15 cellular contexts compared by ENCODE assay signal in the genomic region with DNA sequence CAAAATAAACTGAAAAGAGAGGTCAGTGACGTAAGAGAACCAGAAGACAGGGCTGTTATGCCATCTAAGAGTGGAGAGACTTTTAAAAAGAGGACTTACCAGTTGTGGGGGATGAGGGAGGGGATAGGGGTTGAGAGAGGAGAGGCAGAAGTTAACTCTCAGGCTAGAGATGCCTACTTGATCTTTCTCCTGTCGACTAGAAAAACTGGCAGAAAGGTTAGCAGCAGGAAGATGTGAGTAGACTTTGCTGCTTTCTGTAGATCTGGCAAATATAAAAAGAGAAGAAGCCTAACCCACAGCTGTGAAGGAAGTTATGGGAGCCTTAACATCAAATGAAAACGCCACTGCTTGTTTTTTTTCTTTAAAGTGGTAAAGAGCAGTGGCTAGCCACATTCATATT. TPM values are rescaled to one million over a fixed set of nuclear protein-coding genes. Genes with fewer than 3 reads are reported as not detected.
DNase-seq lines count a peak whose midpoint lies in the region; ATAC-seq and TF ChIP-seq lines count a peak whose summit lies in the region.
"Had no signal": no experiment of that assay in that cellular context is flagged by ENCODE, and none has a peak within 500 bp of the region (broad histone marks: within the 10 kb centered on the region; RNA-seq: fewer than 3 reads in every experiment).

No MANE protein-coding gene starts in this region.

- peak overlapping the region; percentile 39 for H3K4me3 Mint-ChIP-seq in activated T-cell treated with anti-CD3 and anti-CD28 coated beads, Interleukin-2, amount 50 U/mL, for 4 hours
- H3K4me3 Mint-ChIP-seq in activated CD4-positive, alpha-beta memory T cell treated with anti-CD3 and anti-CD28 coated beads for 36 hours: peak overlapping the region; percentile 20
- peak overlapping the region in 3 of 5 donors; percentile 7 to 28 (median 27) for H3K4me3 Mint-ChIP-seq in immature natural killer cell
- peak overlapping the region; percentile 32 to 43 for H3K4me3 Mint-ChIP-seq in stimulated activated naive CD8-positive, alpha-beta T cell treated with anti-CD3 and anti-CD28 coated beads, Interleukin-15, amount 100 ng/mL, for 72 hours
- H3K4me3 Mint-ChIP-seq: endodermal cell had no signal

- peak overlapping the region; percentile 85 for H3K27ac Mint-ChIP-seq in activated CD4-positive, alpha-beta memory T cell treated with anti-CD3 and anti-CD28 coated beads for 36 hours
- H3K27ac Mint-ChIP-seq in immature natural killer cell: peak overlapping the region; percentile 4 to 72 (median 42)
- H3K27ac Mint-ChIP-seq in stimulated activated naive CD8-positive, alpha-beta T cell treated with anti-CD3 and anti-CD28 coated beads, Interleukin-15, amount 100 ng/mL, for 72 hours: peak overlapping the region; percentile 9 to 23
- H3K27ac Mint-ChIP-seq: endodermal cell had no signal

- peaks cover 75% of the 10 kb centered on the region for H3K4me1 Mint-ChIP-seq in activated T-cell treated with anti-CD3 and anti-CD28 coated beads, Interleukin-2, amount 50 U/mL, for 4 hours (ENCODE audit: low read depth)
- H3K4me1 Mint-ChIP-seq in activated CD4-positive, alpha-beta memory T cell treated with anti-CD3 and anti-CD28 coated beads for 36 hours (ENCODE audit: low read depth): peaks cover 79% of the 10 kb centered on the region
- H3K4me1 Mint-ChIP-seq in immature natural killer cell: peaks cover 30 to 45% of the 10 kb centered on the region in 2 donors
- peaks cover 53% of the 10 kb centered on the region for H3K4me1 Mint-ChIP-seq in stimulated activated naive CD8-positive, alpha-beta T cell treated with anti-CD3 and anti-CD28 coated beads, Interleukin-15, amount 100 ng/mL, for 72 hours
- H3K4me1 Mint-ChIP-seq: endodermal cell had no signal

- POLR2A ChIA-PET in activated CD4-positive, alpha-beta memory T cell treated with anti-CD3 and anti-CD28 coated beads for 36 hours (lab: Charles Lee): interaction anchor here (2.3 kb wide), 1 partner anchor 10 kb away, joined by 7 read pairs; the partner anchor contains the start of gene CREBL2

- CTCF ChIA-PET in activated CD4-positive, alpha-beta memory T cell treated with anti-CD3 and anti-CD28 coated beads for 36 hours (lab: Charles Lee): interaction anchor here (1.2 to 2.2 kb wide), 3 partner anchors 23 to 114 kb away, joined by 3 to 10 read pairs (median 7); no protein-coding TSS in a partner anchor

- H3K9me3 Mint-ChIP-seq in activated T-cell treated with anti-CD3 and anti-CD28 coated beads, Interleukin-2, amount 50 U/mL, for 4 hours: peaks cover 4% of the 10 kb centered on the region
- H3K9me3 Mint-ChIP-seq in activated CD4-positive, alpha-beta memory T cell treated with anti-CD3 and anti-CD28 coated beads for 36 hours: peaks cover 7% of the 10 kb centered on the region
- no peaks in the 10 kb centered on the region for H3K9me3 Mint-ChIP-seq in immature natural killer cell
- H3K9me3 Mint-ChIP-seq in stimulated activated naive CD8-positive, alpha-beta T cell treated with anti-CD3 and anti-CD28 coated beads, Interleukin-15, amount 100 ng/mL, for 72 hours: peaks cover 9% of the 10 kb centered on the region in 2 donors

- peak; percentile 53 to 65 for ATAC-seq in activated T-cell treated with anti-CD3 and anti-CD28 coated beads, Interleukin-2, amount 50 U/mL, for 4 hours
- ATAC-seq in stimulated activated naive CD8-positive, alpha-beta T cell treated with anti-CD3 and anti-CD28 coated beads, Interleukin-15, amount 100 ng/mL, for 72 hours: peak; percentile 42
- ATAC-seq in GM19351 (IDR thresholded peaks at IDR 0.05; ENCODE audit: unreplicated experiment): no peak
- ATAC-seq: foreskin keratinocyte had no signal

- H3K27me3 Mint-ChIP-seq in activated T-cell treated with anti-CD3 and anti-CD28 coated beads, Interleukin-2, amount 50 U/mL, for 4 hours (ENCODE audit: low read depth): no peaks in the 10 kb centered on the region
- H3K27me3 Mint-ChIP-seq in activated CD4-positive, alpha-beta memory T cell treated with anti-CD3 and anti-CD28 coated beads for 36 hours: no peaks in the 10 kb centered on the region
- peaks cover 0 to 2% (median 0%) of the 10 kb centered on the region in 3 donors for H3K27me3 Mint-ChIP-seq in immature natural killer cell (ENCODE audit: low read depth in 3 of 3)
- no peaks in the 10 kb centered on the region for H3K27me3 Mint-ChIP-seq in stimulated activated naive CD8-positive, alpha-beta T cell treated with anti-CD3 and anti-CD28 coated beads, Interleukin-15, amount 100 ng/mL, for 72 hours

- H3K4me3 ChIP-seq in sigmoid colon: no peak overlapping the region
- H3K4me3 ChIP-seq: pancreas had no signal

- no peak for TF ChIP-seq EP300 in sigmoid colon (IDR thresholded peaks at IDR 0.05)

- TF ChIP-seq CTCF in sigmoid colon (IDR thresholded peaks at IDR 0.05): no peak

- peak overlapping the region in 1 of 4 donors; percentile 14 for H3K27ac ChIP-seq in sigmoid colon
- H3K27ac ChIP-seq: foreskin keratinocyte, pancreas had no signal

- H3K27me3 ChIP-seq in sigmoid colon: no peaks in the 10 kb centered on the region
- H3K27me3 ChIP-seq: foreskin keratinocyte, pancreas had no signal

- peaks cover 0 to 4% (median 0%) of the 10 kb centered on the region in 4 donors for H3K36me3 ChIP-seq in sigmoid colon
- H3K36me3 ChIP-seq: pancreas had no signal

- WGBS in sigmoid colon, 2 donors: 18 to 33% methylated on average over 3 of the region's 3 CpGs

- TF ChIP-seq POLR2A in sigmoid colon (IDR thresholded peaks at IDR 0.05): no peak

- peaks cover 15% of the 10 kb centered on the region for H3K36me3 Mint-ChIP-seq in activated T-cell treated with anti-CD3 and anti-CD28 coated beads, Interleukin-2, amount 50 U/mL, for 4 hours (ENCODE audit: insufficient read depth)
- peaks cover 23% of the 10 kb centered on the region for H3K36me3 Mint-ChIP-seq in activated CD4-positive, alpha-beta memory T cell treated with anti-CD3 and anti-CD28 coated beads for 36 hours
- H3K36me3 Mint-ChIP-seq in immature natural killer cell: peaks cover 9 to 20% (median 12%) of the 10 kb centered on the region in 3 donors

- DNase-seq in activated T-cell treated with anti-CD3 and anti-CD28 coated beads, Interleukin-2, amount 50 U/mL, for 4 hours: no peak
- no peak for DNase-seq in activated T-cell treated with anti-CD3 and anti-CD28 coated beads for 4 hours
- DNase-seq in activated CD4-positive, alpha-beta memory T cell treated with anti-CD3 and anti-CD28 coated beads for 36 hours: no peak
- DNase-seq in immature natural killer cell: no peak
- no peak for DNase-seq in stimulated activated naive CD8-positive, alpha-beta T cell treated with anti-CD3 and anti-CD28 coated beads, Interleukin-15, amount 100 ng/mL, for 72 hours
- DNase-seq in GM19240 (ENCODE audit: insufficient read length, low spot score): no peak
- no peak for DNase-seq in sigmoid colon
- DNase-seq: endodermal cell; foreskin keratinocyte; H7; NCI-H187 treated with DMSO at 0.1 percent for 48 hours; NCI-H526; pancreas; stimulated activated CD4-positive, alpha-beta T cell treated with anti-CD3 and anti-CD28 coated beads, Interleukin-12 subunit alpha, Interleukin-12 subunit beta, amount 100 ng/mL, for 4 hours had no signal

- intact Hi-C loops in activated CD4-positive, alpha-beta memory T cell treated with anti-CD3 and anti-CD28 coated beads for 36 hours (cut with micrococcal nuclease): loop anchor here (1.0 kb wide), 1 partner anchor 14 kb away; no protein-coding TSS in a partner anchor
- intact Hi-C loops in sigmoid colon (cut with DNase I): no loop called here

- H3K4me1 ChIP-seq in sigmoid colon: peaks cover 0 to 7% (median 0%) of the 10 kb centered on the region in 4 donors
- H3K4me1 ChIP-seq: foreskin keratinocyte had no signal

- H3K9me3 ChIP-seq in sigmoid colon: no peaks in the 10 kb centered on the region
- H3K9me3 ChIP-seq: pancreas had no signal

RNA-seq across cellular contexts. Expression of gene CREBL2, which starts 10.7 kb away (rescaled TPM):
- 10 to 100 TPM; 14.4 to 16.9 (median 14.8) TPM for total RNA-seq in activated T-cell treated with anti-CD3 and anti-CD28 coated beads, Interleukin-2, amount 50 U/mL, for 4 hours
- total RNA-seq in activated CD4-positive, alpha-beta memory T cell treated with anti-CD3 and anti-CD28 coated beads for 36 hours: 10 to 100 TPM; 30.4 to 32.2 TPM
- polyA plus RNA-seq in immature natural killer cell (10 to 100 TPM; 14.6 to 23.3 (median 21.4) TPM), sigmoid colon (10 to 100 TPM; 19.0 to 37.8 (median 33.8) TPM)
- 10 to 100 TPM; 35.0 to 59.9 (median 46.5) TPM for total RNA-seq in sigmoid colon

RNA-seq across cellular contexts. Expression of gene DUSP16, which starts 59.8 kb away (rescaled TPM):
- total RNA-seq in activated T-cell treated with anti-CD3 and anti-CD28 coated beads, Interleukin-2, amount 50 U/mL, for 4 hours: 10 to 100 TPM; 24.0 to 40.8 (median 34.9) TPM
- total RNA-seq in activated CD4-positive, alpha-beta memory T cell treated with anti-CD3 and anti-CD28 coated beads for 36 hours: 10 to 100 TPM; 70.2 to 82.1 TPM
- under 1 TPM in 2 of 3 donors, not detected in 1; 0.57 to 0.78 TPM for polyA plus RNA-seq in immature natural killer cell
- 10 to 100 TPM in 3 of 4 donors, 1 to 10 TPM in 1; 8.6 to 13.8 (median 11.2) TPM for total RNA-seq in sigmoid colon
- 10 to 100 TPM; 13.8 to 27.3 (median 21.1) TPM for polyA plus RNA-seq in sigmoid colon

Comparison
In these comparisons a context has a peak if more than half of its experiments do, and no peak if none do; other contexts are left out.
1. H3K27ac Mint-ChIP-seq: peak in every context shown above with its lines; median percentile 85 in activated CD4-positive, alpha-beta memory T cell treated with anti-CD3 and anti-CD28 coated beads for 36 hours; 42 in immature natural killer cell; 16 in stimulated activated naive CD8-positive, alpha-beta T cell treated with anti-CD3 and anti-CD28 coated beads, Interleukin-15, amount 100 ng/mL, for 72 hours.